Comparison of ENCODE assay signal across 21 cellular contexts in the genomic region with DNA sequence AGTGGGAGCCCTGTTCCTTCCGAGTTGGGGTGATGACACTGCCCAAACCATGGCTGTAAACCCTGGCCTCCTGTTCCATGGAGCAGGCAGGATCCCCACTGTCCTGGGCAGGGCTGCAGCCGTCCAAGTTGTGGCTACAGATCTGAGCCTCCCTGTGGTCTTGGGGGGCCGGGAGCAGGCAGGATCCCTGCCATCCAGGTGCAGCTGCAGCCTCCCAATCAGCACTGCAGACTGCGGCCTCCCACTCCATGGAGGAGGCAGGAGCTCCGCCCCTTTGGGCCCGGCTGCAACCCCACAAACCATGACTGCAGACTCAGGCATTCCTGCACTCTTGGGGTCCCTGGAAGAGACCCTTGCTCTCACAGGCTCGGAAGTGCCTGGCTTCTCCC.
A peak's percentile ranks its signal among the peaks of the same experiment; 100 is the strongest.
DNase-seq lines count a peak whose midpoint lies in the region; ATAC-seq, FAIRE-seq and TF ChIP-seq lines count a peak whose summit lies in the region.
"Had no signal": no experiment of that assay in that cellular context is flagged by ENCODE, and none has a peak within 500 bp of the region (broad histone marks: within the 10 kb centered on the region; RNA-seq: fewer than 3 reads in every experiment).

No MANE protein-coding gene starts in this region.

- no peak overlapping the region for H3K27ac ChIP-seq in SK-N-SH (ENCODE audit: low read depth in 2 of 2, low read length in 1 of 2)
- no peak overlapping the region; the same call in 1 of the 2 replicates for H3K27ac ChIP-seq in Panc1 (ENCODE audit: low read length)
- H3K27ac ChIP-seq in kidney (ENCODE audit: low read depth in 2 of 2, low read length in 2 of 2) = no peak overlapping the region
- H3K27ac ChIP-seq: 22Rv1 had no signal

- H3K4me3 Mint-ChIP-seq in stimulated activated memory B cell treated with anti-CD40 and anti-IgM and Interleukin-4, amounts not matched to agents 10 μg/mL and 1 μg/mL and 100 μg/mL, for 72 hours = no peak overlapping the region
- H3K4me3 Mint-ChIP-seq: CD4-positive, alpha-beta T cell had no signal

- no peak for TF ChIP-seq EP300 in SK-N-SH (IDR thresholded peaks at IDR 0.05; ENCODE audit: borderline replicate concordance in 1 of 2, low read depth in 1 of 2, low read length in 1 of 2)

- in situ Hi-C loops in Panc1 (cut with HindIII; ENCODE audit: low pct_unique_long_range_greater_than_20kb, low sequenced_read_pairs) = no loop called here

- no peaks in the 10 kb centered on the region for H3K9me3 Mint-ChIP-seq in stimulated activated memory B cell treated with anti-CD40 and anti-IgM and Interleukin-4, amounts not matched to agents 10 μg/mL and 1 μg/mL and 100 μg/mL, for 72 hours
- H3K9me3 Mint-ChIP-seq: CD4-positive, alpha-beta T cell had no signal

- H3K27me3 Mint-ChIP-seq in stimulated activated memory B cell treated with anti-CD40 and anti-IgM and Interleukin-4, amounts not matched to agents 10 μg/mL and 1 μg/mL and 100 μg/mL, for 72 hours = no peaks in the 10 kb centered on the region
- H3K27me3 Mint-ChIP-seq: CD4-positive, alpha-beta T cell had no signal

- TF ChIP-seq RAD21 in SK-N-SH (IDR thresholded peaks at IDR 0.05; ENCODE audit: low read length) = no peak

- ATAC-seq in SK-N-SH treated with all-trans-retinoic acid at 6 μM for 48 hours (peak; percentile 56), Panc1 (peak; percentile 30; the same call in 1 of the 2 replicates)
- peak; percentile 37 for ATAC-seq in stimulated activated memory B cell treated with anti-CD40 and anti-IgM and Interleukin-4, amounts not matched to agents 10 μg/mL and 1 μg/mL and 100 μg/mL, for 72 hours

- no peak overlapping the region for H3K9ac ChIP-seq in SK-N-SH
- no peak overlapping the region for H3K9ac ChIP-seq in kidney (ENCODE audit: low read length in 2 of 2)

- H3K4me1 ChIP-seq in SK-N-SH (ENCODE audit: control insufficient read depth in 1 of 2, insufficient read depth in 2 of 2, low read depth in 1 of 2, low read length in 1 of 2) = no peaks in the 10 kb centered on the region; a peak in 2 of 4 replicates
- peaks cover 5% of the 10 kb centered on the region; the same call in 1 of the 2 replicates for H3K4me1 ChIP-seq in Panc1 (ENCODE audit: control insufficient read depth, insufficient read depth, low read length)
- no peaks in the 10 kb centered on the region for H3K4me1 ChIP-seq in kidney (ENCODE audit: control insufficient read depth in 1 of 2, insufficient read depth in 1 of 2, low read depth in 1 of 2, low read length in 2 of 2)
- H3K4me1 ChIP-seq: BE2C had no signal

- TF ChIP-seq CTCF in SK-N-SH (IDR thresholded peaks at IDR 0.05) = no peak
- no peak for TF ChIP-seq CTCF in Panc1 (IDR thresholded peaks at IDR 0.05)
- TF ChIP-seq CTCF in kidney (IDR thresholded peaks at IDR 0.05; ENCODE audit: borderline replicate concordance, extremely low read depth, insufficient read depth) = no peak
- TF ChIP-seq CTCF in GM20000 (IDR thresholded peaks at IDR 0.05; ENCODE audit: extremely low read depth, missing control alignments) = no peak

- H3K4me1 Mint-ChIP-seq in stimulated activated memory B cell treated with anti-CD40 and anti-IgM and Interleukin-4, amounts not matched to agents 10 μg/mL and 1 μg/mL and 100 μg/mL, for 72 hours = no peaks in the 10 kb centered on the region

- H3K27me3 ChIP-seq in SK-N-SH (ENCODE audit: insufficient read depth) (no peaks in the 10 kb centered on the region; the same call in 1 of the 2 replicates), Panc1 (ENCODE audit: control insufficient read depth, insufficient read depth, low read length) (no peaks in the 10 kb centered on the region)
- H3K27me3 ChIP-seq: BE2C had no signal

- H3K9me2 ChIP-seq in SK-N-SH = 0 out of 2 replicates have a peak, but pooled peaks cover 3% of the 10 kb centered on the region

- no peaks in the 10 kb centered on the region for H3K79me2 ChIP-seq in SK-N-SH (ENCODE audit: insufficient read depth)

- 18% methylated on average over 3 of the region's 7 CpGs for whole genome bisulfite sequencing in SK-N-SH (ENCODE audit: low lambda C conversion rate)

- no peaks in the 10 kb centered on the region for H3K36me3 Mint-ChIP-seq in stimulated activated memory B cell treated with anti-CD40 and anti-IgM and Interleukin-4, amounts not matched to agents 10 μg/mL and 1 μg/mL and 100 μg/mL, for 72 hours

- H3K27ac Mint-ChIP-seq in stimulated activated memory B cell treated with anti-CD40 and anti-IgM and Interleukin-4, amounts not matched to agents 10 μg/mL and 1 μg/mL and 100 μg/mL, for 72 hours = no peak overlapping the region
- H3K27ac Mint-ChIP-seq: CD4-positive, alpha-beta T cell had no signal

- H2AFZ ChIP-seq in SK-N-SH (ENCODE audit: low read depth) = no peak overlapping the region

- H3K4me2 ChIP-seq in SK-N-SH = no peak overlapping the region

- CTCF ChIA-PET in SK-N-SH (lab: Yijun Ruan, JAX) (no interaction called here), Panc1 (lab: Charles Lee) (no interaction called here)

- intact Hi-C loops in Panc1 (cut with micrococcal nuclease; ENCODE audit: unreplicated experiment) = no loop called here
- intact Hi-C loops in kidney (cut with DNase I) = no loop called here

- H3K36me3 ChIP-seq in SK-N-SH (replicated peaks in 1 of 2; ENCODE audit: control insufficient read depth in 1 of 2, insufficient read depth in 2 of 2, low read length in 1 of 2) (no peaks in the 10 kb centered on the region), Panc1 (ENCODE audit: control insufficient read depth, insufficient read depth, low read length) (no peaks in the 10 kb centered on the region; the same call in 1 of the 2 replicates), kidney (ENCODE audit: control insufficient read depth in 1 of 2, insufficient read depth in 2 of 2, low read length in 2 of 2) (no peaks in the 10 kb centered on the region)
- H3K36me3 ChIP-seq: BE2C had no signal

- no peaks in the 10 kb centered on the region for H3K9me3 ChIP-seq in SK-N-SH
- no peaks in the 10 kb centered on the region for H3K9me3 ChIP-seq in Panc1 (ENCODE audit: control insufficient read depth, insufficient read depth, low read depth, low read length)
- H3K9me3 ChIP-seq in kidney (ENCODE audit: control insufficient read depth in 1 of 2, low read length in 2 of 2) = no peaks in the 10 kb centered on the region
- H3K9me3 ChIP-seq: BE2C had no signal

- H3K4me3 ChIP-seq in SK-N-SH (ENCODE audit: low read depth in 2 of 2, low read length in 1 of 2) (no peak overlapping the region), Panc1 (ENCODE audit: low read depth in 2 of 2, low read length in 2 of 2) (no peak overlapping the region), kidney (ENCODE audit: low read length in 2 of 2) (no peak overlapping the region)

- DNase-seq in SK-N-SH (no peak), Panc1 (ENCODE audit: low read depth, low spot score) (no peak), kidney (peak; percentile 29), Kasumi-1 (lab: John Stamatoyannopoulos, UW) (no peak), GM20000 (ENCODE audit: low spot score) (no peak), retina (no peak)
- DNase-seq: BE2C; CD4-positive, alpha-beta T cell; DMS53; H7; Karpas-422; MM.1S; NCI-H1092 treated with DMSO at 0.1 percent for 48 hours; NCI-H1694; NCI-H2227 treated with DMSO at 0.1 percent for 48 hours; NCI-H524; SIG-M5 had no signal

- H3F3A ChIP-seq in SK-N-SH (replicated peaks; ENCODE audit: insufficient read depth) = no peaks in the 10 kb centered on the region

- no peak for FAIRE-seq in kidney (lab: Jason Lieb, UNC)
- FAIRE-seq: RCC 7860 had no signal

- POLR2A ChIA-PET in SK-N-SH (lab: Yijun Ruan, JAX) (no interaction called here), Panc1 (lab: Charles Lee) (no interaction called here)

- H4K20me1 ChIP-seq in SK-N-SH (ENCODE audit: insufficient read depth) = no peaks in the 10 kb centered on the region

- BruUV-seq in Panc1 (replicated peaks; lab: Mats Ljungman, UMichigan) = no TSS peak

TF ChIP-seq in SK-N-SH treated with all-trans-retinoic acid at 6 μM for 48 hours, 23 proteins besides CTCF, POLR2A, EP300 and RAD21 (continues in another document):
- no peak for TF ChIP-seq ZNF8 (CRISPR knock-in tag; IDR thresholded peaks at IDR 0.05)
- no peak for TF ChIP-seq TOX (CRISPR knock-in tag; IDR thresholded peaks at IDR 0.05; ENCODE audit: borderline replicate concordance)
- no peak for TF ChIP-seq ZC3H10 (CRISPR knock-in tag; IDR thresholded peaks at IDR 0.05)
- no peak for TF ChIP-seq ZNF70 (CRISPR knock-in tag; IDR thresholded peaks at IDR 0.05)
- TF ChIP-seq SNAI2 (CRISPR knock-in tag; IDR thresholded peaks at IDR 0.05) = no peak
- no peak for TF ChIP-seq TCF4 (CRISPR knock-in tag; IDR thresholded peaks at IDR 0.05; ENCODE audit: borderline replicate concordance)

TF ChIP-seq in SK-N-SH, 30 proteins besides CTCF, POLR2A, EP300 and RAD21:
- TF ChIP-seq, protein P1, sequence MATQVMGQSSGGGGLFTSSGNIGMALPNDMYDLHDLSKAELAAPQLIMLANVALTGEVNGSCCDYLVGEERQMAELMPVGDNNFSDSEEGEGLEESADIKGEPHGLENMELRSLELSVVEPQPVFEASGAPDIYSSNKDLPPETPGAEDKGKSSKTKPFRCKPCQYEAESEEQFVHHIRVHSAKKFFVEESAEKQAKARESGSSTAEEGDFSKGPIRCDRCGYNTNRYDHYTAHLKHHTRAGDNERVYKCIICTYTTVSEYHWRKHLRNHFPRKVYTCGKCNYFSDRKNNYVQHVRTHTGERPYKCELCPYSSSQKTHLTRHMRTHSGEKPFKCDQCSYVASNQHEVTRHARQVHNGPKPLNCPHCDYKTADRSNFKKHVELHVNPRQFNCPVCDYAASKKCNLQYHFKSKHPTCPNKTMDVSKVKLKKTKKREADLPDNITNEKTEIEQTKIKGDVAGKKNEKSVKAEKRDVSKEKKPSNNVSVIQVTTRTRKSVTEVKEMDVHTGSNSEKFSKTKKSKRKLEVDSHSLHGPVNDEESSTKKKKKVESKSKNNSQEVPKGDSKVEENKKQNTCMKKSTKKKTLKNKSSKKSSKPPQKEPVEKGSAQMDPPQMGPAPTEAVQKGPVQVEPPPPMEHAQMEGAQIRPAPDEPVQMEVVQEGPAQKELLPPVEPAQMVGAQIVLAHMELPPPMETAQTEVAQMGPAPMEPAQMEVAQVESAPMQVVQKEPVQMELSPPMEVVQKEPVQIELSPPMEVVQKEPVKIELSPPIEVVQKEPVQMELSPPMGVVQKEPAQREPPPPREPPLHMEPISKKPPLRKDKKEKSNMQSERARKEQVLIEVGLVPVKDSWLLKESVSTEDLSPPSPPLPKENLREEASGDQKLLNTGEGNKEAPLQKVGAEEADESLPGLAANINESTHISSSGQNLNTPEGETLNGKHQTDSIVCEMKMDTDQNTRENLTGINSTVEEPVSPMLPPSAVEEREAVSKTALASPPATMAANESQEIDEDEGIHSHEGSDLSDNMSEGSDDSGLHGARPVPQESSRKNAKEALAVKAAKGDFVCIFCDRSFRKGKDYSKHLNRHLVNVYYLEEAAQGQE (IDR thresholded peaks at IDR 0.05; ENCODE audit: low read depth, low read length) = no peak
- no peak for TF ChIP-seq NRF1 (IDR thresholded peaks at IDR 0.05; ENCODE audit: low read depth, low read length)
